ENCODE assay signal across 8 cellular contexts in the genomic region with DNA sequence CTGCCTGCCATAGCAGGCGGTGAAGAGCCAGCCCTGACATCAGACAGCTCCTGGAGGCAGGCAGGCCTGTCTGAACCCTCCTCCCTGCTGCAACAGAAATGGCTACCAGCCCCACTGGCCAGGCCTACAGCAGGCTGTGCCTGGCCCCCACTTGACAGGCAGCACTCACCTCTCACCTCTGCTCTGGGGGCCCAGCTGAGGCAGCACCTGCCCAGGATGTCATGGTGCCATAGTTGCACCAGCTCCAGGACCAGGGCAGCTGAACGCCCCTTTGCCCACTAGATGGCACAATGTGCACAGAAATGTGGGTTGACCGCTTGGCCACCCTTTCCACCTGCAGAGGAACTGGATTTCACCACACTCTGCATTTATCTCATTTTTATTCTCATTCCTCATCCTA. TPM values are rescaled to one million over a fixed set of nuclear protein-coding genes. Genes with fewer than 3 reads are reported as not detected.
DNase-seq lines count a peak whose midpoint lies in the region; ATAC-seq, FAIRE-seq and TF ChIP-seq lines count a peak whose summit lies in the region.

No MANE protein-coding gene starts in this region.

- no peak overlapping the region for H3K4me3 ChIP-seq in CD4-positive, CD25-positive, alpha-beta regulatory T cell (ENCODE audit: low read depth, low read length)
- no peak overlapping the region for H3K4me3 ChIP-seq in GM12878

- H3K4me3 Mint-ChIP-seq in CD4-positive, CD25-positive, alpha-beta regulatory T cell = no peak overlapping the region
- no peak overlapping the region for H3K4me3 Mint-ChIP-seq in immature natural killer cell

- H3K4me1 ChIP-seq in CD4-positive, CD25-positive, alpha-beta regulatory T cell (ENCODE audit: control insufficient read depth, insufficient read depth, low read length, poor library complexity, severe bottlenecking) = no peaks in the 10 kb centered on the region
- H3K4me1 ChIP-seq in GM12878 (ENCODE audit: control insufficient read depth, insufficient read depth, low read length) = no peaks in the 10 kb centered on the region

- no TSS peak for BruUV-seq in GM12878 (replicated peaks; lab: Mats Ljungman, UMichigan)

- peak overlapping the region in 1 of 3 donors; percentile 72 for H3K27ac Mint-ChIP-seq in CD4-positive, CD25-positive, alpha-beta regulatory T cell
- H3K27ac Mint-ChIP-seq in immature natural killer cell = peak overlapping the region in 2 of 6 donors; percentile 19 to 72

- no peak for TF ChIP-seq POLR2A in GM12878 (IDR thresholded peaks at IDR 0.05; ENCODE audit: low read depth, low read length)

- H4K20me1 ChIP-seq in GM12878 (ENCODE audit: control insufficient read depth, insufficient read depth) = no peaks in the 10 kb centered on the region

- H3K36me3 ChIP-seq in CD4-positive, CD25-positive, alpha-beta regulatory T cell (ENCODE audit: control insufficient read depth, insufficient read depth, low read length) = no peaks in the 10 kb centered on the region
- peaks cover 0 to 6% of the 10 kb centered on the region in 2 experiments; a peak in 3 of 4 replicates for H3K36me3 ChIP-seq in GM12878 (ENCODE audit: control insufficient read depth in 2 of 2, insufficient read depth in 2 of 2, low read length in 1 of 2)

- DNase-seq in CD4-positive, CD25-positive, alpha-beta regulatory T cell = peak; percentile 63 to 77 (median 72)
- DNase-seq in NCI-H1694 (lab: John Stamatoyannopoulos, UW) = peak; percentile 36
- DNase-seq in UCSD-AML1 (lab: John Stamatoyannopoulos, UW; ENCODE audit: unreplicated experiment) = peak; percentile 72
- DNase-seq in GM12878 (ENCODE audit: low read depth, low spot score) = peak; percentile 27
- DNase-seq in immature natural killer cell = peak; percentile 64 to 72 (median 69)
- peak; percentile 54 to 68 for DNase-seq in stimulated activated CD4-positive, alpha-beta T cell treated with anti-CD3 and anti-CD28 coated beads, Interleukin-15, amount 100 ng/mL, for 48 hours (ENCODE audit: low read depth in 2 of 2)

- no peak for TF ChIP-seq EP300 in GM12878 (IDR thresholded peaks at IDR 0.05; ENCODE audit: borderline replicate concordance in 1 of 2, control insufficient read depth in 1 of 2, low read depth in 2 of 2, low read length in 2 of 2)

- peaks cover 0 to 10% (median 3%) of the 10 kb centered on the region in 4 donors for H3K4me1 Mint-ChIP-seq in CD4-positive, CD25-positive, alpha-beta regulatory T cell
- H3K4me1 Mint-ChIP-seq in immature natural killer cell = peaks cover under 1 to 11% of the 10 kb centered on the region in 2 donors

- no peaks in the 10 kb centered on the region for H3K27me3 ChIP-seq in CD4-positive, CD25-positive, alpha-beta regulatory T cell (ENCODE audit: control insufficient read depth, insufficient read depth, low read length)
- H3K27me3 ChIP-seq in GM12878 (replicated peaks in 1 of 2; ENCODE audit: control insufficient read depth in 2 of 2, insufficient read depth in 2 of 2, low read length in 1 of 2) = no peaks in the 10 kb centered on the region

- no peaks in the 10 kb centered on the region for H3K9me3 ChIP-seq in CD4-positive, CD25-positive, alpha-beta regulatory T cell (ENCODE audit: control insufficient read depth in 2 of 2, low read length in 2 of 2)
- no peaks in the 10 kb centered on the region for H3K9me3 ChIP-seq in GM12878 (replicated peaks; ENCODE audit: control insufficient read depth, insufficient read depth, low read length)

- SMC1A ChIA-PET in GM12878 (lab: Charles Lee; ENCODE audit: uncharacterized antibody, unreplicated experiment) = interaction anchor here (0.6 to 3.4 kb wide), 12 partner anchors 11 to 293 kb away, joined by 3 to 17 read pairs (median 3); no protein-coding TSS in a partner anchor

- peak; percentile 90 for TF ChIP-seq RAD21 in GM12878 (IDR thresholded peaks at IDR 0.05; ENCODE audit: insufficient read depth, low read depth, low read length)

- no peaks in the 10 kb centered on the region for H3K9me3 Mint-ChIP-seq in CD4-positive, CD25-positive, alpha-beta regulatory T cell
- no peaks in the 10 kb centered on the region for H3K9me3 Mint-ChIP-seq in immature natural killer cell

- H3K36me3 Mint-ChIP-seq in CD4-positive, CD25-positive, alpha-beta regulatory T cell = peaks cover 17% of the 10 kb centered on the region
- H3K36me3 Mint-ChIP-seq in immature natural killer cell = peaks cover 0 to 11% (median 3%) of the 10 kb centered on the region in 3 donors

- intact Hi-C loops in GM12878 (cut with micrococcal nuclease; ENCODE audit: unreplicated experiment) = loop anchor here (1.0 kb wide), 3 partner anchors 55 to 242 kb away; no protein-coding TSS in a partner anchor

- in situ Hi-C loops in GM12878 (cut with MboI) = no loop called here

- no peak overlapping the region for H3K9ac ChIP-seq in GM12878 (ENCODE audit: control insufficient read depth, insufficient read depth, low read length)

- 45% methylated on average over 3 of the region's 3 CpGs for WGBS in GM12878 (ENCODE audit: insufficient coverage, insufficient replicate concordance, low lambda C conversion rate, missing lambda C conversion rate)

- H3K4me2 ChIP-seq in GM12878 (ENCODE audit: control insufficient read depth, insufficient read depth) = no peak overlapping the region

- CTCF ChIA-PET in GM12878 (lab: Yijun Ruan, JAX) = interaction anchor here (0.5 to 6.5 kb wide), 36 partner anchors 9 to 455 kb away, joined by 3 to 85 read pairs (median 4); partner anchors contain the start of gene CAPN11

- H3K27me3 Mint-ChIP-seq in CD4-positive, CD25-positive, alpha-beta regulatory T cell = no peaks in the 10 kb centered on the region
- H3K27me3 Mint-ChIP-seq in immature natural killer cell (ENCODE audit: low read depth in 3 of 3) = peaks cover 0 to 3% (median 0%) of the 10 kb centered on the region in 3 donors

- FAIRE-seq in GM12878 (lab: Jason Lieb, UNC) = peak; percentile 88

- peak; percentile 85 to 94 (median 85) for TF ChIP-seq CTCF in GM12878 (IDR thresholded peaks at IDR 0.05 in 2 of 3, conservative IDR thresholded peaks at IDR 0.05 in 1 of 3; ENCODE audit: control insufficient read depth in 2 of 3, extremely low read depth in 1 of 3, insufficient read depth in 1 of 3, low read depth in 3 of 3, low read length in 3 of 3)

- RAD21 ChIA-PET in GM12878 (lab: Charles Lee; ENCODE audit: unreplicated experiment) = interaction anchor here (0.6 to 2.4 kb wide), 28 partner anchors 11 to 247 kb away, joined by 3 to 10 read pairs (median 4); partner anchors contain the start of genes MRPL14 and TMEM63B

- no peaks in the 10 kb centered on the region for H3K79me2 ChIP-seq in GM12878 (ENCODE audit: control insufficient read depth, insufficient read depth, low read length)

- POLR2A ChIA-PET in GM12878 (lab: Charles Lee) = no interaction called here

- ATAC-seq in CD4-positive, CD25-positive, alpha-beta regulatory T cell (ENCODE audit: low read depth in 2 of 2) = peak; percentile 80 to 86
- ATAC-seq in GM21423 (IDR thresholded peaks at IDR 0.05; ENCODE audit: unreplicated experiment) = peak; percentile 46
- peak; percentile 99 for ATAC-seq in GM12878
- ATAC-seq in GM19397 (IDR thresholded peaks at IDR 0.05; ENCODE audit: unreplicated experiment) = no peak

- no peak overlapping the region for H3K27ac ChIP-seq in CD4-positive, CD25-positive, alpha-beta regulatory T cell (ENCODE audit: insufficient read depth, low read length, poor library complexity, severe bottlenecking)
- H3K27ac ChIP-seq in GM12878 (ENCODE audit: control insufficient read depth, insufficient read depth) = no peak overlapping the region

- H2AFZ ChIP-seq in GM12878 (ENCODE audit: control insufficient read depth, low read depth, low read length) = no peak overlapping the region

RNA-seq across cellular contexts. Expression of gene MRPL14, which starts 30.6 kb away (rescaled TPM):
- 11.8 TPM for total RNA-seq in CD4-positive, CD25-positive, alpha-beta regulatory T cell
- 100 to 1,000 TPM in 1 of 4 donors, 10 to 100 TPM in 3; 72.3 to 101 (median 86.5) TPM for polyA plus RNA-seq in CD4-positive, CD25-positive, alpha-beta regulatory T cell
- total RNA-seq in GM12878 (2013; cell fraction: nucleolus; rRNA removed) = 26.2 and 26.4 TPM in 2 replicates
- 107 and 109 TPM in 2 replicates for total RNA-seq in GM12878 (2014; rRNA removed)
- total RNA-seq in GM12878 (2014; rRNA removed; fragmentation: Illumina TruSeq; extraction: Trizol) = 74.9 and 80.5 TPM in 2 replicates
- 85.9 and 91.1 TPM in 2 replicates for total RNA-seq in GM12878 (2021)
- polyA plus RNA-seq in GM12878 (2011; ENCODE audit: low read depth) = 45.9 TPM
- 91.6 and 128 TPM in 2 replicates for polyA plus RNA-seq in GM12878 (2011; rRNA removed)
- polyA plus RNA-seq in GM12878 (2011; cell fraction: cytosol; rRNA removed) = 127 and 146 TPM in 2 replicates
- polyA plus RNA-seq in GM12878 (2011; cell fraction: nucleus; rRNA removed) = 48.1 and 49.3 TPM in 2 replicates
- 68.0 and 83.2 TPM in 2 replicates for polyA plus RNA-seq in GM12878 (2012)
- polyA plus RNA-seq in GM12878 (2014; fragmentation: Illumina TruSeq; extraction: Trizol) = 68.1 and 87.4 TPM in 2 replicates
- 100 to 1,000 TPM; 291 to 294 TPM for polyA plus RNA-seq in GM12878 (2014; fragmentation: Nextera tagmentation; extraction: Ambion mirVana)
- 117 and 145 TPM in 2 replicates for polyA plus RNA-seq in GM12878 (2014; rRNA removed)
- polyA plus RNA-seq in GM12878 (2016; fragmentation: Nextera tagmentation; extraction: Ambion mirVana) = 100 to 1,000 TPM; 170 to 193 TPM
- polyA minus RNA-seq in GM12878 (2011; rRNA and poly(A)+ RNA removed) = 21.9 and 36.1 TPM in 2 replicates
- 16.8 and 17.4 TPM in 2 replicates for polyA minus RNA-seq in GM12878 (2011; cell fraction: cytosol; rRNA and poly(A)+ RNA removed)
- polyA minus RNA-seq in GM12878 (2011; cell fraction: nucleus; rRNA and poly(A)+ RNA removed) = 7.9 and 9.6 TPM in 2 replicates
- 100 to 1,000 TPM; 107 to 178 (median 120) TPM for polyA plus RNA-seq in immature natural killer cell

RNA-seq across cellular contexts. Expression of gene TMEM63B, which starts 30.7 kb away (rescaled TPM):
- total RNA-seq in CD4-positive, CD25-positive, alpha-beta regulatory T cell = 20.5 TPM
- 1 to 10 TPM; 1.3 to 2.3 (median 1.4) TPM for polyA plus RNA-seq in CD4-positive, CD25-positive, alpha-beta regulatory T cell
- 27.1 and 27.5 TPM in 2 replicates for total RNA-seq in GM12878 (2013; cell fraction: nucleolus; rRNA removed)
- total RNA-seq in GM12878 (2014; rRNA removed) (7.1 and 7.5 TPM in 2 replicates), GM12878 (2014; rRNA removed; fragmentation: Illumina TruSeq; extraction: Trizol) (4.0 and 4.1 TPM in 2 replicates), GM12878 (2021) (12.8 and 14.8 TPM in 2 replicates)
- 5.4 TPM for polyA plus RNA-seq in GM12878 (2011; ENCODE audit: low read depth)
- polyA plus RNA-seq in GM12878 (2011; rRNA removed) (9.2 and 15.0 TPM in 2 replicates), GM12878 (2014; fragmentation: Illumina TruSeq; extraction: Trizol) (7.4 and 9.5 TPM in 2 replicates), GM12878 (2014; fragmentation: Nextera tagmentation; extraction: Ambion mirVana) (under 1 TPM in 1 of 2 experiments, not detected in 1; 0.09 TPM), GM12878 (2014; rRNA removed) (9.5 and 10.2 TPM in 2 replicates), GM12878 (2016; fragmentation: Nextera tagmentation; extraction: Ambion mirVana) (1 to 10 TPM; 4.3 to 5.1 TPM), immature natural killer cell (1 to 10 TPM in 2 of 3 donors, under 1 TPM in 1; 0.25 to 1.7 (median 1.5) TPM)
- polyA plus RNA-seq in GM12878 (2011; cell fraction: cytosol; rRNA removed) = 21.7 and 22.5 TPM in 2 replicates
- polyA plus RNA-seq in GM12878 (2011; cell fraction: nucleus; rRNA removed) = 54.7 and 59.6 TPM in 2 replicates
- 8.2 and 11.7 TPM in 2 replicates for polyA plus RNA-seq in GM12878 (2012)
- 36.4 and 36.7 TPM in 2 replicates for polyA minus RNA-seq in GM12878 (2011; rRNA and poly(A)+ RNA removed)
- polyA minus RNA-seq in GM12878 (2011; cell fraction: cytosol; rRNA and poly(A)+ RNA removed) = 9.3 and 13.2 TPM in 2 replicates
- 8.3 and 15.1 TPM in 2 replicates for polyA minus RNA-seq in GM12878 (2011; cell fraction: nucleus; rRNA and poly(A)+ RNA removed)
